10 cellular contexts compared by ENCODE assay signal in the genomic region with DNA sequence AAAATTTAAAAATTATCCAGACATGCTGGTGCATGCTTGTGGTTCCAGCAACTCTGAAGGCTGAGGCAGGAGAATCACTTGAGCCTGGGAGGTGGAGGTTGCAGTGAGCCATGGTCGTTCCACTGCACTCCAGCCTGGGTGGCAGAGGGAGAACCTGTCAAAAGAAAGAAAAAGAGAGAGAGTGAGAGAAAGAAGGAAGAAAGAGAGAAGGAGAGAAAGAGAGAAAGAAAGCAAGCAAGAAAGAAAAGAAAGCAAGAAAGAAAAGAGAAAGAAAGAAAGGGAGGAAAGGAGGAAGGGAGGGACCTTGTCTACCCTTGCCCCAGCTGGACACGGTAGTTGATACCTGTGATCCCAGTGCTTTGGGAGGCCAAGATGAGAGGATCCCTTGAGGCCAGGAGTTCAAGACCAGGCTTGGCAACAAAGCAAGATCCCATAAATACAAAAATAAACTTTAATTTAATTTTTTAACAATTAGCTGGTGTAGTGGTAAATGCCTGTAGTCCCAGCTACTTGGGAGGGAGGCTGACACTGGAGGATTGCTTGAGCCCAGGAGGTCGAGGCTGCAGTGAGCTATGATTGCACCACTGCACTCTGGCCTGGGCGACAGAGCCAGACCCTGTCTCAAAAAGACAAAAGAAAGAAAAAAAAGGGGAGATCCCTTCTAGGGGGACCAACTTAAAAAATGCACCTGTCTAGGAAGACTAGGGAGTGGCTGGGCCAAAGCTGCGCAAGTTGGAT. TPM values are rescaled to one million over a fixed set of nuclear protein-coding genes. Genes with fewer than 3 reads are reported as not detected.
A peak's percentile ranks its signal among the peaks of the same experiment; 100 is the strongest.
DNase-seq lines count a peak whose midpoint lies in the region; ATAC-seq, FAIRE-seq and TF ChIP-seq lines count a peak whose summit lies in the region.
"Had no signal": no experiment of that assay in that cellular context is flagged by ENCODE, and none has a peak within 500 bp of the region (broad histone marks: within the 10 kb centered on the region; RNA-seq: fewer than 3 reads in every experiment).

No MANE protein-coding gene starts in this region.

- H3K27me3 ChIP-seq in H7 (ENCODE audit: control insufficient read depth, insufficient read depth, low read length) (peaks cover 14% of the 10 kb centered on the region), sigmoid colon (peaks cover 0 to 10% (median 0%) of the 10 kb centered on the region in 3 donors)

- ATAC-seq in activated B cell treated with CpG ODN at 0.5 μM for 24 hours (ENCODE audit: low read depth) (no peak), GM21515 (IDR thresholded peaks at IDR 0.05; ENCODE audit: unreplicated experiment) (no peak), HG03097 (IDR thresholded peaks at IDR 0.05; ENCODE audit: low FRiP score, unreplicated experiment) (no peak)

- CTCF ChIA-PET in activated B cell treated with CpG ODN at 0.5 μM for 24 hours (lab: Charles Lee): interaction anchor here (2.8 kb wide), 1 partner anchor 10 kb away, joined by 8 read pairs; a partner anchor contains a TSS

- H3K27me3 Mint-ChIP-seq in activated B cell treated with CpG ODN at 0.5 μM for 24 hours (peaks cover 26% of the 10 kb centered on the region), glutamatergic neuron (ENCODE audit: unreplicated experiment) (peaks cover 2% of the 10 kb centered on the region)

- H3K27ac ChIP-seq in sigmoid colon: peak overlapping the region in 1 of 4 donors; percentile 44
- H3K27ac ChIP-seq: tibial artery had no signal

- no peak for FAIRE-seq in RCC 7860 (lab: Jason Lieb, UNC)
- FAIRE-seq: islet of Langerhans, TTC549 had no signal

- H3K36me3 ChIP-seq in H7 (replicated peaks; ENCODE audit: control insufficient read depth, insufficient read depth, low read length): no peaks in the 10 kb centered on the region
- no peaks in the 10 kb centered on the region for H3K36me3 ChIP-seq in sigmoid colon
- H3K36me3 ChIP-seq: tibial artery had no signal

- H3K9me3 ChIP-seq in sigmoid colon: no peaks in the 10 kb centered on the region
- H3K9me3 ChIP-seq: tibial artery had no signal

- WGBS in sigmoid colon, 2 donors: 72 to 83% methylated on average over 5 of the region's 5 CpGs

- H3K4me3 Mint-ChIP-seq in activated B cell treated with CpG ODN at 0.5 μM for 24 hours: peak overlapping the region; percentile 64
- peak overlapping the region; percentile 80 for H3K4me3 Mint-ChIP-seq in glutamatergic neuron (ENCODE audit: unreplicated experiment)

- H3K36me3 Mint-ChIP-seq in activated B cell treated with CpG ODN at 0.5 μM for 24 hours (ENCODE audit: low read depth): no peaks in the 10 kb centered on the region
- no peaks in the 10 kb centered on the region for H3K36me3 Mint-ChIP-seq in glutamatergic neuron (ENCODE audit: unreplicated experiment)

- DNase-seq in H7 (no peak), activated B cell treated with CpG ODN at 0.5 μM for 24 hours (no peak), glutamatergic neuron (no peak), sigmoid colon (no peak), RCC 7860 (ENCODE audit: low spot score) (no peak)
- DNase-seq: tibial artery had no signal

- peaks cover 0 to 13% (median 11%) of the 10 kb centered on the region in 4 donors for H3K4me1 ChIP-seq in sigmoid colon

- no peak overlapping the region for H3K27ac Mint-ChIP-seq in activated B cell treated with CpG ODN at 0.5 μM for 24 hours
- no peak overlapping the region for H3K27ac Mint-ChIP-seq in glutamatergic neuron (ENCODE audit: unreplicated experiment)

- intact Hi-C loops in activated B cell treated with CpG ODN at 0.5 μM for 24 hours (cut with micrococcal nuclease): no loop called here
- intact Hi-C loops in sigmoid colon (cut with DNase I): no loop called here

- H3K4me3 ChIP-seq in H7 (ENCODE audit: insufficient read depth, low read depth, low read length) (peak overlapping the region; percentile 52; the same call in 1 of the 2 replicates), sigmoid colon (peak overlapping the region in 3 of 4 donors; percentile 32 to 45 (median 42))

- peaks cover 6% of the 10 kb centered on the region for H3K4me1 Mint-ChIP-seq in activated B cell treated with CpG ODN at 0.5 μM for 24 hours
- H3K4me1 Mint-ChIP-seq in glutamatergic neuron (ENCODE audit: low read depth, unreplicated experiment): peaks cover 10% of the 10 kb centered on the region

- no peak for TF ChIP-seq POLR2A in sigmoid colon (IDR thresholded peaks at IDR 0.05)

- no peak for TF ChIP-seq EP300 in sigmoid colon (IDR thresholded peaks at IDR 0.05)

- H3K9me3 Mint-ChIP-seq in activated B cell treated with CpG ODN at 0.5 μM for 24 hours (no peaks in the 10 kb centered on the region), glutamatergic neuron (ENCODE audit: unreplicated experiment) (no peaks in the 10 kb centered on the region)

- TF ChIP-seq CTCF in activated B cell treated with CpG ODN at 0.5 μM for 24 hours (IDR thresholded peaks at IDR 0.05) (no peak), glutamatergic neuron (IDR thresholded peaks at IDR 0.05; ENCODE audit: partially characterized antibody, unreplicated experiment) (no peak), sigmoid colon (IDR thresholded peaks at IDR 0.05) (no peak)

- POLR2A ChIA-PET in activated B cell treated with CpG ODN at 0.5 μM for 24 hours (lab: Charles Lee): interaction anchor here (0.6 kb wide), 1 partner anchor 92 kb away, joined by 3 read pairs; no protein-coding TSS in a partner anchor

RNA-seq across cellular contexts. Expression of a gene that starts 9.2 kb away (rescaled TPM):
- 4.0 and 5.5 TPM in 2 replicates for total RNA-seq in H7 (2014; rRNA removed; shearing (Covaris generic))
- total RNA-seq in activated B cell treated with CpG ODN at 0.5 μM for 24 hours: not detected in 2 replicates
- 36.6 TPM for total RNA-seq in glutamatergic neuron (ENCODE audit: unreplicated experiment)
- total RNA-seq in sigmoid colon: 1 to 10 TPM; 1.1 to 1.5 (median 1.4) TPM
- 1 to 10 TPM in 1 of 3 donors, under 1 TPM in 1, not detected in 1; 0.23 to 1.6 TPM for polyA plus RNA-seq in sigmoid colon

RNA-seq across cellular contexts. Expression of a gene that starts 13.9 kb away (rescaled TPM):
- 31.5 and 35.8 TPM in 2 replicates for total RNA-seq in H7 (2014; rRNA removed; shearing (Covaris generic))
- total RNA-seq in activated B cell treated with CpG ODN at 0.5 μM for 24 hours: 60.2 and 68.7 TPM in 2 replicates
- 39.6 TPM for total RNA-seq in glutamatergic neuron (ENCODE audit: unreplicated experiment)
- 10 to 100 TPM; 24.4 to 31.6 (median 28.5) TPM for total RNA-seq in sigmoid colon
- polyA plus RNA-seq in sigmoid colon: 10 to 100 TPM; 46.8 to 53.5 (median 51.1) TPM

RNA-seq across cellular contexts. Expression of a gene that starts 28.8 kb away (rescaled TPM):
- total RNA-seq in H7 (2014; rRNA removed; shearing (Covaris generic)): 0.11 and 1.1 TPM in 2 replicates
- 2.3 and 2.7 TPM in 2 replicates for total RNA-seq in activated B cell treated with CpG ODN at 0.5 μM for 24 hours
- 1.7 TPM for total RNA-seq in glutamatergic neuron (ENCODE audit: unreplicated experiment)
- total RNA-seq in sigmoid colon: under 1 TPM in 1 of 4 donors, not detected in 3; 0.95 TPM
- under 1 TPM in 1 of 3 donors, not detected in 2; 0.63 TPM for polyA plus RNA-seq in sigmoid colon

RNA-seq across cellular contexts. Expression of a gene that starts 46.1 kb away (rescaled TPM):
- 4.9 and 5.6 TPM in 2 replicates for total RNA-seq in H7 (2014; rRNA removed; shearing (Covaris generic))
- 9.5 and 10.8 TPM in 2 replicates for total RNA-seq in activated B cell treated with CpG ODN at 0.5 μM for 24 hours
- 5.7 TPM for total RNA-seq in glutamatergic neuron (ENCODE audit: unreplicated experiment)
- total RNA-seq in sigmoid colon: 10 to 100 TPM; 17.5 to 32.7 (median 20.2) TPM
- polyA plus RNA-seq in sigmoid colon: 10 to 100 TPM; 28.8 to 33.0 (median 30.7) TPM

RNA-seq across cellular contexts. Expression of a gene that starts 56.6 kb away (rescaled TPM):
- 96.6 and 97.8 TPM in 2 replicates for total RNA-seq in H7 (2014; rRNA removed; shearing (Covaris generic))
- total RNA-seq in activated B cell treated with CpG ODN at 0.5 μM for 24 hours (41.2 and 45.0 TPM in 2 replicates), glutamatergic neuron (ENCODE audit: unreplicated experiment) (24.1 TPM), sigmoid colon (10 to 100 TPM; 17.4 to 42.6 (median 35.2) TPM)
- 10 to 100 TPM; 28.2 to 45.5 (median 31.4) TPM for polyA plus RNA-seq in sigmoid colon
